ENCODE assay signal across 23 cellular contexts in the genomic region with DNA sequence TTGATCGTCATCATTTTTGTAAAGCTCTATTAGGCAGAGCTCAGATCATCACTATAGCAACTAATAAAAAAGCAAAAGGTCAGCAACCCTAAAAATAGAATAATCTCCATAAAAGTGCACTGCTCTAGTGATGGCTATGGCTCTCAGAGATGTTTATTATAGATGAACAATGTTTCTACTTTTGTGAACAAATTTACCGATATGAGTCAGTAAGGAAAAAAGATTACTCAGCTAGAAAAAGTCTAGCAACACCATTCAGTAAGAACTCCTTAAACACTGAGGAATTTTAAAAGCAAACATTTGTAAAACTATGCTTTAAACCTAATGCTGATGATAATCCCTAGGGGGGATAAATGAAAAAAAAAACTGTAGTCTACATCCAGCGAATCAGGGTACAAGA.
DNase-seq lines count a peak whose midpoint lies in the region; ATAC-seq and TF ChIP-seq lines count a peak whose summit lies in the region.
"Had no signal": no experiment of that assay in that cellular context is flagged by ENCODE, and none has a peak within 500 bp of the region (broad histone marks: within the 10 kb centered on the region; RNA-seq: fewer than 3 reads in every experiment).

No MANE protein-coding gene starts in this region.

- POLR2A ChIA-PET in PC-3 (lab: Charles Lee; ENCODE audit: unreplicated experiment): interaction anchor here (0.7 to 0.8 kb wide), 2 partner anchors 44 to 62 kb away, joined by 3 to 4 read pairs; no protein-coding TSS in a partner anchor

- no peak overlapping the region for H4K5ac ChIP-seq in H9 (ENCODE audit: insufficient read length, low read depth, low read length)

- no peak overlapping the region for H4K91ac ChIP-seq in H9 (ENCODE audit: insufficient read length, low read depth, low read length)

- peak overlapping the region in 2 of 3 experiments; percentile 91 to 97; a peak in 1 of 7 replicates for H3K27ac Mint-ChIP-seq in H9
- H3K27ac Mint-ChIP-seq in stimulated activated effector memory CD8-positive, alpha-beta T cell treated with anti-CD3 and anti-CD28 coated beads, Interleukin-12 subunit alpha, Interleukin-12 subunit beta, amount 100 ng/mL, for 72 hours: peak overlapping the region; percentile 15
- H3K27ac Mint-ChIP-seq: CD4-positive, alpha-beta T cell; dendritic cell treated with granulocyte-macrophage colony-stimulating factor and Interleukin-4, amounts not matched to agents 40 ng/mL and 50 ng/mL, for 4 days had no signal

- H3K9me3 Mint-ChIP-seq in H9: peaks cover 10 to 13% of the 10 kb centered on the region in 2 experiments; a peak in 4 of 5 replicates
- H3K9me3 Mint-ChIP-seq in stimulated activated effector memory CD8-positive, alpha-beta T cell treated with anti-CD3 and anti-CD28 coated beads, Interleukin-12 subunit alpha, Interleukin-12 subunit beta, amount 100 ng/mL, for 72 hours: no peaks in the 10 kb centered on the region
- H3K9me3 Mint-ChIP-seq: CD4-positive, alpha-beta T cell had no signal

- H3K79me2 ChIP-seq in H9 (ENCODE audit: insufficient read depth, low read length): no peaks in the 10 kb centered on the region
- H3K79me2 ChIP-seq in PC-3 (ENCODE audit: low read length): no peaks in the 10 kb centered on the region

- H3K4me1 ChIP-seq in H9 (ENCODE audit: insufficient read depth, low read length) (peaks cover 3% of the 10 kb centered on the region; the same call in 1 of the 2 replicates), PC-3 (ENCODE audit: insufficient read depth, low read length) (peaks cover 18% of the 10 kb centered on the region)
- H3K4me1 ChIP-seq: adrenal gland, right atrium auricular region, thyroid gland had no signal

- H3K56ac ChIP-seq in H9 (ENCODE audit: insufficient read length, low read depth, low read length): no peak overlapping the region

- H3K9ac ChIP-seq in H9 (ENCODE audit: extremely low read depth, insufficient read length, low read length): no peak overlapping the region
- no peak overlapping the region for H3K9ac ChIP-seq in PC-3 (ENCODE audit: low read length)

- H3K27me3 ChIP-seq in H9 (ENCODE audit: insufficient read depth, low read length) (no peaks in the 10 kb centered on the region), PC-3 (ENCODE audit: low read length) (no peaks in the 10 kb centered on the region)
- H3K27me3 ChIP-seq: adrenal gland, right atrium auricular region, thyroid gland had no signal

- H3K79me1 ChIP-seq in H9 (ENCODE audit: insufficient read depth, low read depth, low read length, poor library complexity, severe bottlenecking): no peaks in the 10 kb centered on the region

- peaks cover 20 to 38% of the 10 kb centered on the region in 2 experiments for H3K4me1 Mint-ChIP-seq in H9
- peaks cover 31% of the 10 kb centered on the region for H3K4me1 Mint-ChIP-seq in stimulated activated effector memory CD8-positive, alpha-beta T cell treated with anti-CD3 and anti-CD28 coated beads, Interleukin-12 subunit alpha, Interleukin-12 subunit beta, amount 100 ng/mL, for 72 hours

- H3K4me2 ChIP-seq in H9 (ENCODE audit: insufficient read depth, insufficient read length, low read length) (no peak overlapping the region), PC-3 (ENCODE audit: low read length) (peak overlapping the region; percentile 63)

- no peak for TF ChIP-seq CTCF in H9 (conservative IDR thresholded peaks at IDR 0.05)
- TF ChIP-seq CTCF in PC-3 (conservative IDR thresholded peaks at IDR 0.05; ENCODE audit: low read depth, low read length): no peak

- DNase-seq in H9: no peak
- DNase-seq in PC-3: peak; percentile 77
- peak; percentile 27 for DNase-seq in hepatic stellate cell (ENCODE audit: low spot score)
- DNase-seq in stimulated activated effector memory CD8-positive, alpha-beta T cell treated with anti-CD3 and anti-CD28 coated beads, Interleukin-12 subunit alpha, Interleukin-12 subunit beta, amount 100 ng/mL, for 72 hours (ENCODE audit: low spot score in 2 of 2): no peak
- no peak for DNase-seq in NCI-H146 (lab: John Stamatoyannopoulos, UW)
- no peak for DNase-seq in NCI-H2227 (lab: John Stamatoyannopoulos, UW; ENCODE audit: unreplicated experiment)
- DNase-seq: adrenal gland; CD4-positive, alpha-beta T cell; glutamatergic neuron; GOT3; naive thymus-derived CD4-positive, alpha-beta T cell; NCI-H1048; NCI-H187; NCI-H69; RPMI8226; stimulated activated CD4-positive, alpha-beta T cell treated with anti-CD3 and anti-CD28 coated beads, Interleukin-4, amount 100 ng/mL, for 4 hours; stimulated activated naive CD4-positive, alpha-beta T cell treated with Interleukin-2 at 50 U/mL for 16 hours; T-helper 1 cell; thyroid gland had no signal

- H3F3A ChIP-seq in PC-3 (ENCODE audit: low read length, unreplicated experiment): no peaks in the 10 kb centered on the region

- H3K9me3 ChIP-seq in H9 (ENCODE audit: control insufficient read depth, low read depth, low read length) (no peaks in the 10 kb centered on the region), PC-3 (ENCODE audit: low read length) (no peaks in the 10 kb centered on the region)
- H3K9me3 ChIP-seq: adrenal gland, right atrium auricular region, thyroid gland had no signal

- intact Hi-C loops in PC-3 (cut with micrococcal nuclease): no loop called here

- no peak overlapping the region for H2BK15ac ChIP-seq in H9 (ENCODE audit: low read depth, low read length)

- no peak overlapping the region for H4K8ac ChIP-seq in H9 (replicated peaks; ENCODE audit: insufficient read length, low read depth, low read length)

- H3K23ac ChIP-seq in H9 (ENCODE audit: insufficient read length, low read depth, low read length): no peak overlapping the region

- H3K4me3 ChIP-seq in PC-3 (ENCODE audit: low read length): peak overlapping the region; percentile 6; the same call in 1 of the 2 replicates
- H3K4me3 ChIP-seq: adrenal gland, right atrium auricular region, thyroid gland had no signal

- no peak overlapping the region for H3K4me3 Mint-ChIP-seq in H9
- no peak overlapping the region for H3K4me3 Mint-ChIP-seq in stimulated activated effector memory CD8-positive, alpha-beta T cell treated with anti-CD3 and anti-CD28 coated beads, Interleukin-12 subunit alpha, Interleukin-12 subunit beta, amount 100 ng/mL, for 72 hours
- H3K4me3 Mint-ChIP-seq: CD4-positive, alpha-beta T cell; dendritic cell treated with granulocyte-macrophage colony-stimulating factor and Interleukin-4, amounts not matched to agents 40 ng/mL and 50 ng/mL, for 4 days had no signal

- H2BK12ac ChIP-seq in H9 (ENCODE audit: insufficient read length, low read depth, low read length): no peak overlapping the region

- H3T11ph ChIP-seq in H9 (ENCODE audit: low read length): no peak overlapping the region

- no peaks in the 10 kb centered on the region for H3K36me3 ChIP-seq in PC-3 (ENCODE audit: low read depth, low read length)
- H3K36me3 ChIP-seq: adrenal gland, right atrium auricular region, thyroid gland had no signal

- no peaks in the 10 kb centered on the region for H3K9me2 ChIP-seq in PC-3 (replicated peaks; ENCODE audit: low read length)

- H2BK5ac ChIP-seq in H9 (ENCODE audit: insufficient read length, low read length): no peak overlapping the region

- H3K4ac ChIP-seq in H9 (ENCODE audit: low read depth, low read length): no peak overlapping the region

- no peak overlapping the region for H3K14ac ChIP-seq in H9 (ENCODE audit: insufficient read depth, low read length)

- no peaks in the 10 kb centered on the region for H4K20me1 ChIP-seq in H9 (ENCODE audit: control insufficient read depth, insufficient read depth, insufficient read length)
- H4K20me1 ChIP-seq in PC-3 (ENCODE audit: low read length): no peaks in the 10 kb centered on the region

- H3K18ac ChIP-seq in H9 (ENCODE audit: insufficient read length, low read depth, low read length): no peak overlapping the region

- H2BK120ac ChIP-seq in H9 (ENCODE audit: low read depth, low read length, poor library complexity, severe bottlenecking): no peak overlapping the region

- H3K23me2 ChIP-seq in H9 (ENCODE audit: insufficient read length, low read depth, low read length, poor library complexity, severe bottlenecking): no peaks in the 10 kb centered on the region

- WGBS in H9 (ENCODE audit: extremely low coverage, insufficient read length, low lambda C conversion rate): no CpG with 5 or more reads among the region's 3 CpGs

- no peak overlapping the region for H2AK5ac ChIP-seq in H9 (ENCODE audit: insufficient read length, low read length)

- no peaks in the 10 kb centered on the region for H3K27me3 Mint-ChIP-seq in H9 (ENCODE audit: low read depth)
- H3K27me3 Mint-ChIP-seq: CD4-positive, alpha-beta T cell; dendritic cell treated with granulocyte-macrophage colony-stimulating factor and Interleukin-4, amounts not matched to agents 40 ng/mL and 50 ng/mL, for 4 days; naive thymus-derived CD4-positive, alpha-beta T cell had no signal

- peaks cover 5 to 14% (median 5%) of the 10 kb centered on the region in 3 experiments; a peak in 5 of 7 replicates for H3K36me3 Mint-ChIP-seq in H9 (ENCODE audit: insufficient read depth in 1 of 3, low read depth in 3 of 3)
- no peaks in the 10 kb centered on the region for H3K36me3 Mint-ChIP-seq in stimulated activated effector memory CD8-positive, alpha-beta T cell treated with anti-CD3 and anti-CD28 coated beads, Interleukin-12 subunit alpha, Interleukin-12 subunit beta, amount 100 ng/mL, for 72 hours

- H2AFZ ChIP-seq in H9 (ENCODE audit: low read length): no peak overlapping the region
- no peak overlapping the region for H2AFZ ChIP-seq in PC-3 (ENCODE audit: low read length)

- CTCF ChIA-PET in PC-3 (lab: Charles Lee): interaction anchor here (0.6 to 0.7 kb wide), 2 partner anchors 13 to 45 kb away, joined by 5 read pairs; no protein-coding TSS in a partner anchor

- BruUV-seq in PC-3 (replicated peaks; lab: Mats Ljungman, UMichigan): no TSS peak

- no peak overlapping the region for H3K27ac ChIP-seq in H9 (ENCODE audit: insufficient read length, low read depth, low read length)
- H3K27ac ChIP-seq in PC-3 (ENCODE audit: low read length): peak overlapping the region; percentile 59
- H3K27ac ChIP-seq: adrenal gland, right atrium auricular region, thyroid gland had no signal

- no peak overlapping the region for H2BK20ac ChIP-seq in H9 (ENCODE audit: low read depth, low read length, poor library complexity, severe bottlenecking)

- ATAC-seq in PC-3 (peak; percentile 91), GM19351 (IDR thresholded peaks at IDR 0.05; ENCODE audit: unreplicated experiment) (no peak)
- ATAC-seq in stimulated activated effector memory CD8-positive, alpha-beta T cell treated with anti-CD3 and anti-CD28 coated beads, Interleukin-12 subunit alpha, Interleukin-12 subunit beta, amount 100 ng/mL, for 72 hours: peak; percentile 46
- ATAC-seq: left lobe of liver; naive thymus-derived CD4-positive, alpha-beta T cell had no signal

Comparison
In these comparisons a context has a peak if more than half of its experiments do, and no peak if none do; other contexts are left out.
1. DNase-seq: peak in PC-3 (single experiment) and hepatic stellate cell (single experiment); none in H9 (single experiment), stimulated activated effector memory CD8-positive, alpha-beta T cell treated with anti-CD3 and anti-CD28 coated beads, Interleukin-12 subunit alpha, Interleukin-12 subunit beta, amount 100 ng/mL, for 72 hours (0 of 2), NCI-H146 (single experiment) and NCI-H2227 (single experiment).